In the genomic region with DNA sequence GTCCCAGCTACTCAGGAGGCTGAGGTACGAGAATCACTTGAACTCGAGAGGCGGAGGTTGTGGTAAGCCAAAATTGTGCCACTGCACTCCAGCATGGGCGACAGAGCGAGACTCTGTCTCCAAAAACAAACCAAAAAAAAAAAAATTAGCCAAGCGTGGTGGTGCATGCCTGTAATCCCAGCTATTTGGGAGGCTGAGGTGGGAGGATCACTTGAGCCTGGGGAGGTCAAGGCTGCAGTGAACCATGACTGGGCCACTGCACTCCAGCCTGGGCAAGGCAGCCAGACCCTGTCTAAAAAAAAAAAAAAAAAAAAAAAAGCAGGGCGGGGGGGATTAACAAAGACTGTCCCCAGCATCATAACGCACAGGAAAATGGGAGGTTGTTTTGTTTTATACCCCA, we compare ENCODE assay signal across 8 cellular contexts. TPM values are rescaled to one million over a fixed set of nuclear protein-coding genes. Genes with fewer than 3 reads are reported as not detected.
A peak's percentile ranks its signal among the peaks of the same experiment; 100 is the strongest.
DNase-seq lines count a peak whose midpoint lies in the region; ATAC-seq, FAIRE-seq and TF ChIP-seq lines count a peak whose summit lies in the region.
"Not testable (repeated sequence)": the region's sequence is repeated elsewhere in the genome, so short reads cannot be mapped to it uniquely, and the experiment has no call there.
"Had no signal": no experiment of that assay in that cellular context is flagged by ENCODE, and none has a peak within 500 bp of the region (broad histone marks: within the 10 kb centered on the region; RNA-seq: fewer than 3 reads in every experiment).

No MANE protein-coding gene starts in this region.

- not testable (repeated sequence) for BruUV-seq in K562 (replicated peaks; lab: Mats Ljungman, UMichigan); HepG2 (replicated peaks; lab: Mats Ljungman, UMichigan)

- not testable (repeated sequence) for H3K36me3 Mint-ChIP-seq in T-helper 17 cell (ENCODE audit: low read depth)
- H3K36me3 Mint-ChIP-seq in astrocyte (ENCODE audit: low read depth, unreplicated experiment): peaks cover 13% of the 10 kb centered on the region

- not testable (repeated sequence) for ATAC-seq in T-helper 17 cell, K562, HepG2

- POLR2A ChIA-PET in K562 (lab: Yijun Ruan, JAX): interaction anchor here (0.8 to 2.7 kb wide), 2 partner anchors 10 to 49 kb away, joined by 3 to 12 read pairs; partner anchors contain the start of gene OXA1L
- POLR2A ChIA-PET in HepG2 (lab: Yijun Ruan, JAX): not testable (repeated sequence)

- not testable (repeated sequence) for TF ChIP-seq CTCF in astrocyte (IDR thresholded peaks at IDR 0.05; ENCODE audit: insufficient read depth, low read depth, low read length); K562 (IDR thresholded peaks at IDR 0.05 in 2 of 3, conservative IDR thresholded peaks at IDR 0.05 in 1 of 3; ENCODE audit: insufficient read depth in 2 of 3, low read depth in 1 of 3, low read length in 3 of 3); HepG2 (CRISPR knock-in tag; IDR thresholded peaks at IDR 0.05)

- H3K36me3 ChIP-seq in BLaER1 (peaks cover 48% of the 10 kb centered on the region), astrocyte (ENCODE audit: insufficient read depth, low read length) (peaks cover 17% of the 10 kb centered on the region), K562 (ENCODE audit: control insufficient read depth, insufficient read depth, low read length) (peaks cover 20% of the 10 kb centered on the region)
- H3K36me3 ChIP-seq in HepG2 (replicated peaks in 1 of 2; ENCODE audit: control insufficient read depth in 1 of 2, insufficient read depth in 2 of 2, low read length in 2 of 2): not testable (repeated sequence)

- not testable (repeated sequence) for H3K4me3 Mint-ChIP-seq in T-helper 17 cell; astrocyte (ENCODE audit: unreplicated experiment)

- not testable (repeated sequence) for H3K27me3 Mint-ChIP-seq in T-helper 17 cell; astrocyte (ENCODE audit: low read depth, unreplicated experiment)

- H4K20me1 ChIP-seq in BLaER1; astrocyte (ENCODE audit: insufficient read depth, low read length); K562 (replicated peaks; ENCODE audit: control insufficient read depth, insufficient read depth, low read length); HepG2 (ENCODE audit: insufficient read depth, low read length): not testable (repeated sequence)

- CTCF ChIA-PET in K562 (lab: Yijun Ruan, JAX; ENCODE audit: low intra/inter-chr PET ratio) (interaction anchor here (0.8 to 5.5 kb wide), 7 partner anchors 13 to 123 kb away, joined by 3 to 68 read pairs (median 5); no protein-coding TSS in a partner anchor), HepG2 (lab: Yijun Ruan, JAX; ENCODE audit: low intra/inter-chr PET ratio, low total read pairs) (interaction anchor here (1.1 to 5.1 kb wide), 7 partner anchors 42 to 220 kb away, joined by 3 to 123 read pairs (median 9); no protein-coding TSS in a partner anchor)

- H3K4me2 ChIP-seq in BLaER1: peak overlapping the region; percentile 9; the same call in 1 of the 2 replicates
- H3K4me2 ChIP-seq in astrocyte (ENCODE audit: low read length); K562 (ENCODE audit: insufficient read depth, low read length); HepG2 (ENCODE audit: low read depth, low read length): not testable (repeated sequence)

- not testable (repeated sequence) for H3K9me3 Mint-ChIP-seq in astrocyte (ENCODE audit: unreplicated experiment)

- not testable (repeated sequence) for H3K9me1 ChIP-seq in K562 (ENCODE audit: control insufficient read depth, insufficient read depth, low read length)

- H3K27ac Mint-ChIP-seq in T-helper 17 cell: peak overlapping the region; percentile 43
- peak overlapping the region; percentile 34 for H3K27ac Mint-ChIP-seq in astrocyte (ENCODE audit: unreplicated experiment)

- not testable (repeated sequence) for H3K79me2 ChIP-seq in astrocyte (ENCODE audit: insufficient read depth, low read length); K562 (ENCODE audit: control insufficient read depth, insufficient read depth, low read length); HepG2 (ENCODE audit: insufficient read depth, low read length)

- not testable (repeated sequence) for FAIRE-seq in astrocyte (lab: Jason Lieb, UNC); K562 (lab: Jason Lieb, UNC); HepG2 (lab: Jason Lieb, UNC)

- DNase-seq in T-helper 17 cell; astrocyte (ENCODE audit: low read depth); K562 (ENCODE audit: extremely low read depth in 1 of 4, low spot score in 3 of 4); HepG2 (ENCODE audit: low spot score): not testable (repeated sequence)

- not testable (repeated sequence) for H3K4me1 Mint-ChIP-seq in T-helper 17 cell
- peaks cover 19% of the 10 kb centered on the region for H3K4me1 Mint-ChIP-seq in astrocyte (ENCODE audit: low read depth, unreplicated experiment)

- intact Hi-C loops in K562 (cut with micrococcal nuclease): loop anchor here (1.0 to 10.0 kb wide), 5 partner anchors 41 to 488 kb away; no protein-coding TSS in a partner anchor
- intact Hi-C loops in HepG2 (cut with micrococcal nuclease; ENCODE audit: unreplicated experiment): loop anchor here (1.0 to 2.0 kb wide), 4 partner anchors 42 to 123 kb away; partner anchors contain the start of gene MRPL52

- not testable (repeated sequence) for TF ChIP-seq RAD21 in K562 (CRISPR knock-in tag; conservative IDR thresholded peaks at IDR 0.05 in 1 of 2, IDR thresholded peaks at IDR 0.05 in 1 of 2); HepG2 (CRISPR knock-in tag; IDR thresholded peaks at IDR 0.05)

- H3K27ac ChIP-seq in BLaER1; astrocyte (ENCODE audit: low read depth, low read length); K562 (ENCODE audit: extremely low read depth, low read depth, low read length); HepG2 (ENCODE audit: extremely low read length, insufficient read depth, low read length): not testable (repeated sequence)

- peaks cover 10% of the 10 kb centered on the region for H3K9me3 ChIP-seq in BLaER1
- not testable (repeated sequence) for H3K9me3 ChIP-seq in T-helper 17 cell (ENCODE audit: control insufficient read depth, low read length, poor library complexity, severe bottlenecking); astrocyte (ENCODE audit: insufficient read depth, low read depth, low read length); K562 (replicated peaks; ENCODE audit: control insufficient read depth, insufficient read depth, low read depth, low read length); HepG2 (ENCODE audit: low read length)

- H3K27me3 ChIP-seq in BLaER1; astrocyte (ENCODE audit: insufficient read depth, low read length); K562 (ENCODE audit: control insufficient read depth in 2 of 2, insufficient read depth in 2 of 2, low read length in 2 of 2); HepG2 (ENCODE audit: control insufficient read depth in 1 of 2, insufficient read depth in 2 of 2, low read length in 2 of 2): not testable (repeated sequence)

- H2AFZ ChIP-seq in astrocyte (ENCODE audit: low read depth, low read length); K562 (ENCODE audit: low read depth, low read length); HepG2 (ENCODE audit: low read length): not testable (repeated sequence)

- TF ChIP-seq EP300 in K562 (IDR thresholded peaks at IDR 0.05; ENCODE audit: low read length); HepG2 (IDR thresholded peaks at IDR 0.05; ENCODE audit: low read depth in 2 of 2, low read length in 2 of 2); HepG2 (CRISPR knock-in tag; IDR thresholded peaks at IDR 0.05; ENCODE audit: borderline replicate concordance): not testable (repeated sequence)

- H3K9ac ChIP-seq in BLaER1; astrocyte (ENCODE audit: low read length); K562 (ENCODE audit: insufficient read depth in 1 of 2, low read depth in 2 of 2, low read length in 2 of 2); HepG2 (ENCODE audit: insufficient read depth, low read depth, low read length): not testable (repeated sequence)

- H3K4me1 ChIP-seq in BLaER1; astrocyte (ENCODE audit: insufficient read depth, low read length); K562 (replicated peaks in 1 of 2; ENCODE audit: control insufficient read depth in 2 of 2, insufficient read depth in 2 of 2, low read length in 2 of 2): not testable (repeated sequence)
- peaks cover 19% of the 10 kb centered on the region for H3K4me1 ChIP-seq in HepG2 (ENCODE audit: insufficient read depth, low read length)

- H3K4me3 ChIP-seq in BLaER1; astrocyte (ENCODE audit: insufficient read depth, low read depth, low read length); K562; HepG2 (replicated peaks in 1 of 3; ENCODE audit: insufficient read depth in 1 of 3, low read depth in 2 of 3, low read length in 3 of 3): not testable (repeated sequence)

- in situ Hi-C loops in K562 (cut with MboI): loop anchor here (5.0 kb wide), 1 partner anchor 80 kb away; no protein-coding TSS in a partner anchor
- in situ Hi-C loops in HepG2 (cut with HindIII; ENCODE audit: extremely low pct_ligation_motif_present, low pct_unique_long_range_greater_than_20kb): loop anchor here (10.0 kb wide), 1 partner anchor 78 kb away; no protein-coding TSS in a partner anchor

- 77% methylated on average over 8 of the region's 8 CpGs for WGBS in K562 (ENCODE audit: insufficient coverage, low coverage, missing lambda C conversion rate)
- 89% methylated on average over 8 of the region's 8 CpGs for WGBS in HepG2 (ENCODE audit: low lambda C conversion rate)

- TF ChIP-seq POLR2A in K562 (conservative IDR thresholded peaks at IDR 0.05); HepG2 (IDR thresholded peaks at IDR 0.05; ENCODE audit: insufficient read depth in 1 of 2, low read depth in 2 of 2, low read length in 2 of 2): not testable (repeated sequence)

RNA-seq across cellular contexts. Expression of gene OXA1L, which starts 10.4 kb away (rescaled TPM):
- total RNA-seq in T-helper 17 cell (100 to 1,000 TPM; 150 to 171 TPM), astrocyte (81.2 and 82.8 TPM in 2 replicates), K562 (2014; rRNA removed) (145 and 157 TPM in 2 replicates), K562 (2014; rRNA removed; fragmentation: Illumina TruSeq; extraction: Trizol) (99.6 and 100 TPM in 2 replicates), K562 (2015; rRNA removed; fragmentation: Illumina TruSeq; extraction: Trizol) (115 TPM in 2 replicates), K562 (2021) (119 and 125 TPM in 2 replicates), HepG2 (2016; rRNA removed; fragmentation: Illumina TruSeq; extraction: Trizol) (216 and 230 TPM in 2 replicates)
- total RNA-seq in K562 (2011; cell fraction: chromatin; rRNA removed; ENCODE audit: low replicate concordance): 185 and 201 TPM in 2 replicates
- 139 and 158 TPM in 2 replicates for total RNA-seq in K562 (2011; cell fraction: nucleolus; rRNA removed)
- 191 and 256 TPM in 2 replicates for total RNA-seq in K562 (2011; cell fraction: nucleoplasm; rRNA removed)
- polyA plus RNA-seq in K562 (2011; rRNA removed) (166 and 183 TPM in 2 replicates), K562 (2014; fragmentation: Illumina TruSeq; extraction: Trizol) (204 and 210 TPM in 2 replicates), K562 (2014; fragmentation: Nextera tagmentation; extraction: Ambion mirVana) (100 to 1,000 TPM; 137 to 166 TPM), K562 (2014; rRNA removed) (195 and 210 TPM in 2 replicates), HepG2 (2011; rRNA removed) (559 and 589 TPM in 2 replicates)
- 170 and 202 TPM in 2 replicates for polyA plus RNA-seq in K562 (2011; cell fraction: cytosol; rRNA removed)
- polyA plus RNA-seq in K562 (2011; cell fraction: nucleus; rRNA removed): 331 and 388 TPM in 2 replicates
- polyA plus RNA-seq in K562 (2012): 129 and 159 TPM in 2 replicates
- 103 and 117 TPM in 2 replicates for polyA minus RNA-seq in K562 (2011; rRNA and poly(A)+ RNA removed)
- polyA minus RNA-seq in K562 (2011; cell fraction: cytosol; rRNA and poly(A)+ RNA removed): 64.9 and 65.9 TPM in 2 replicates
- polyA minus RNA-seq in K562 (2011; cell fraction: nucleus; rRNA and poly(A)+ RNA removed): 81.6 and 132 TPM in 2 replicates
- total RNA-seq in HepG2 (2016; cell fraction: cytosol; rRNA removed; fragmentation: Illumina TruSeq; extraction: Trizol; ENCODE audit: low read depth): 92.0 and 105 TPM in 2 replicates
- 222 and 225 TPM in 2 replicates for total RNA-seq in HepG2 (2016; cell fraction: insoluble cytoplasmic fraction; rRNA removed; fragmentation: Illumina TruSeq; extraction: Trizol)
- total RNA-seq in HepG2 (2016; cell fraction: membrane; rRNA removed; fragmentation: Illumina TruSeq; extraction: Trizol): 260 and 273 TPM in 2 replicates
- 197 and 215 TPM in 2 replicates for total RNA-seq in HepG2 (2016; cell fraction: nucleus; rRNA removed; fragmentation: Illumina TruSeq; extraction: Trizol)
- polyA plus RNA-seq in HepG2 (2011; cell fraction: cytosol; rRNA removed): 516 and 523 TPM in 2 replicates
- 726 and 748 TPM in 2 replicates for polyA plus RNA-seq in HepG2 (2011; cell fraction: nucleus; rRNA removed)
- polyA plus RNA-seq in HepG2 (2012): 375 and 450 TPM in 2 replicates
- 179 and 202 TPM in 2 replicates for polyA plus RNA-seq in HepG2 (2016; cell fraction: cytosol; fragmentation: Illumina TruSeq; extraction: Trizol; ENCODE audit: low read depth)
- polyA plus RNA-seq in HepG2 (2016; cell fraction: insoluble cytoplasmic fraction; fragmentation: Illumina TruSeq; extraction: Trizol; ENCODE audit: low read depth): 319 and 338 TPM in 2 replicates
- polyA plus RNA-seq in HepG2 (2016; cell fraction: membrane; fragmentation: Illumina TruSeq; extraction: Trizol; ENCODE audit: low read depth): 363 and 438 TPM in 2 replicates
- 462 and 464 TPM in 2 replicates for polyA plus RNA-seq in HepG2 (2016; cell fraction: nucleus; fragmentation: Illumina TruSeq; extraction: Trizol; ENCODE audit: insufficient read depth, low read depth)
- 284 and 598 TPM in 2 replicates for polyA minus RNA-seq in HepG2 (2011; rRNA and poly(A)+ RNA removed; ENCODE audit: low replicate concordance)
- 252 and 275 TPM in 2 replicates for polyA minus RNA-seq in HepG2 (2011; cell fraction: cytosol; rRNA and poly(A)+ RNA removed)
- 335 and 404 TPM in 2 replicates for polyA minus RNA-seq in HepG2 (2011; cell fraction: nucleus; rRNA and poly(A)+ RNA removed)

RNA-seq across cellular contexts. Expression of gene SLC7A7, which starts 38.4 kb away (rescaled TPM):
- total RNA-seq in T-helper 17 cell (1 to 10 TPM in 1 of 2 donors, under 1 TPM in 1; 0.55 to 3.1 TPM), astrocyte (13.3 and 14.3 TPM in 2 replicates), K562 (2014; rRNA removed) (0.41 TPM in 1 of 2 replicates, not detected in the other), K562 (2014; rRNA removed; fragmentation: Illumina TruSeq; extraction: Trizol) (0.07 TPM in 1 of 2 replicates, not detected in the other), K562 (2015; rRNA removed; fragmentation: Illumina TruSeq; extraction: Trizol) (0.11 and 0.14 TPM in 2 replicates), K562 (2021) (0.36 and 0.60 TPM in 2 replicates), HepG2 (2016; rRNA removed; fragmentation: Illumina TruSeq; extraction: Trizol) (0.07 and 0.13 TPM in 2 replicates)
- 0.69 and 0.76 TPM in 2 replicates for total RNA-seq in K562 (2011; cell fraction: chromatin; rRNA removed; ENCODE audit: low replicate concordance)
- total RNA-seq in K562 (2011; cell fraction: nucleolus; rRNA removed): 0.33 and 0.53 TPM in 2 replicates
- 0.31 and 0.66 TPM in 2 replicates for total RNA-seq in K562 (2011; cell fraction: nucleoplasm; rRNA removed)
- polyA plus RNA-seq in K562 (2011; rRNA removed) (0.38 and 0.45 TPM in 2 replicates), K562 (2014; fragmentation: Illumina TruSeq; extraction: Trizol) (0.22 and 0.46 TPM in 2 replicates), K562 (2014; fragmentation: Nextera tagmentation; extraction: Ambion mirVana) (under 1 TPM; 0.24 to 0.32 TPM), K562 (2014; rRNA removed) (0.68 and 1.0 TPM in 2 replicates), HepG2 (2011; rRNA removed) (0.63 and 1.1 TPM in 2 replicates)
- polyA plus RNA-seq in K562 (2011; cell fraction: cytosol; rRNA removed): 0.27 TPM in 2 replicates
- polyA plus RNA-seq in K562 (2011; cell fraction: nucleus; rRNA removed): 0.29 and 0.48 TPM in 2 replicates
- polyA plus RNA-seq in K562 (2012): 0.20 and 0.80 TPM in 2 replicates
- polyA minus RNA-seq in K562 (2011; rRNA and poly(A)+ RNA removed): 0.27 and 0.39 TPM in 2 replicates
- not detected in 2 replicates for polyA minus RNA-seq in K562 (2011; cell fraction: cytosol; rRNA and poly(A)+ RNA removed)
- not detected in 2 replicates for polyA minus RNA-seq in K562 (2011; cell fraction: nucleus; rRNA and poly(A)+ RNA removed)
- total RNA-seq in HepG2 (2016; cell fraction: cytosol; rRNA removed; fragmentation: Illumina TruSeq; extraction: Trizol; ENCODE audit: low read depth): not detected in 2 replicates
- 0.17 TPM in 1 of 2 replicates, not detected in the other for total RNA-seq in HepG2 (2016; cell fraction: insoluble cytoplasmic fraction; rRNA removed; fragmentation: Illumina TruSeq; extraction: Trizol)
- total RNA-seq in HepG2 (2016; cell fraction: membrane; rRNA removed; fragmentation: Illumina TruSeq; extraction: Trizol): 0.10 and 0.15 TPM in 2 replicates
- 0.38 TPM in 1 of 2 replicates, not detected in the other for total RNA-seq in HepG2 (2016; cell fraction: nucleus; rRNA removed; fragmentation: Illumina TruSeq; extraction: Trizol)
- 0.94 and 1.3 TPM in 2 replicates for polyA plus RNA-seq in HepG2 (2011; cell fraction: cytosol; rRNA removed)
- polyA plus RNA-seq in HepG2 (2011; cell fraction: nucleus; rRNA removed): 2.3 and 2.5 TPM in 2 replicates
- 1.3 and 1.7 TPM in 2 replicates for polyA plus RNA-seq in HepG2 (2012)
- polyA plus RNA-seq in HepG2 (2016; cell fraction: cytosol; fragmentation: Illumina TruSeq; extraction: Trizol; ENCODE audit: low read depth): not detected in 2 replicates
- polyA plus RNA-seq in HepG2 (2016; cell fraction: insoluble cytoplasmic fraction; fragmentation: Illumina TruSeq; extraction: Trizol; ENCODE audit: low read depth): 0.19 and 0.40 TPM in 2 replicates
- polyA plus RNA-seq in HepG2 (2016; cell fraction: membrane; fragmentation: Illumina TruSeq; extraction: Trizol; ENCODE audit: low read depth): 0.23 and 0.27 TPM in 2 replicates
- not detected in 2 replicates for polyA plus RNA-seq in HepG2 (2016; cell fraction: nucleus; fragmentation: Illumina TruSeq; extraction: Trizol; ENCODE audit: insufficient read depth, low read depth)
- polyA minus RNA-seq in HepG2 (2011; rRNA and poly(A)+ RNA removed; ENCODE audit: low replicate concordance): 1.2 and 3.2 TPM in 2 replicates
- polyA minus RNA-seq in HepG2 (2011; cell fraction: cytosol; rRNA and poly(A)+ RNA removed): 0.44 TPM in 1 of 2 replicates, not detected in the other
- polyA minus RNA-seq in HepG2 (2011; cell fraction: nucleus; rRNA and poly(A)+ RNA removed): 0.50 and 0.90 TPM in 2 replicates
- total RNA-seq: CD4-positive, CD25-positive, alpha-beta regulatory T cell had no signal
- polyA plus RNA-seq: CD8-positive, alpha-beta memory T cell had no signal

RNA-seq across cellular contexts. Expression of gene MRPL52, which starts 52.8 kb away (rescaled TPM):
- total RNA-seq in T-helper 17 cell (10 to 100 TPM; 36.2 to 44.6 TPM), astrocyte (169 and 182 TPM in 2 replicates), K562 (2014; rRNA removed) (161 and 168 TPM in 2 replicates), K562 (2014; rRNA removed; fragmentation: Illumina TruSeq; extraction: Trizol) (162 and 169 TPM in 2 replicates), K562 (2015; rRNA removed; fragmentation: Illumina TruSeq; extraction: Trizol) (169 and 170 TPM in 2 replicates), K562 (2021) (213 and 214 TPM in 2 replicates), HepG2 (2016; rRNA removed; fragmentation: Illumina TruSeq; extraction: Trizol) (329 and 420 TPM in 2 replicates)
- 70.4 and 75.8 TPM in 2 replicates for total RNA-seq in K562 (2011; cell fraction: chromatin; rRNA removed; ENCODE audit: low replicate concordance)
- 57.0 and 70.0 TPM in 2 replicates for total RNA-seq in K562 (2011; cell fraction: nucleolus; rRNA removed)
- total RNA-seq in K562 (2011; cell fraction: nucleoplasm; rRNA removed): 73.5 and 91.2 TPM in 2 replicates
- polyA plus RNA-seq in K562 (2011; rRNA removed) (107 and 113 TPM in 2 replicates), K562 (2014; fragmentation: Illumina TruSeq; extraction: Trizol) (71.1 and 71.5 TPM in 2 replicates), K562 (2014; fragmentation: Nextera tagmentation; extraction: Ambion mirVana) (10 to 100 TPM; 56.5 to 79.8 TPM), K562 (2014; rRNA removed) (173 and 220 TPM in 2 replicates), HepG2 (2011; rRNA removed) (118 and 123 TPM in 2 replicates)
- 60.6 and 83.2 TPM in 2 replicates for polyA plus RNA-seq in K562 (2011; cell fraction: cytosol; rRNA removed)
- polyA plus RNA-seq in K562 (2011; cell fraction: nucleus; rRNA removed): 55.8 and 68.8 TPM in 2 replicates
- 149 and 246 TPM in 2 replicates for polyA plus RNA-seq in K562 (2012)
- polyA minus RNA-seq in K562 (2011; rRNA and poly(A)+ RNA removed): 24.4 and 36.8 TPM in 2 replicates
- 42.3 and 44.0 TPM in 2 replicates for polyA minus RNA-seq in K562 (2011; cell fraction: cytosol; rRNA and poly(A)+ RNA removed)
- 20.5 and 28.9 TPM in 2 replicates for polyA minus RNA-seq in K562 (2011; cell fraction: nucleus; rRNA and poly(A)+ RNA removed)
- 142 and 155 TPM in 2 replicates for total RNA-seq in HepG2 (2016; cell fraction: cytosol; rRNA removed; fragmentation: Illumina TruSeq; extraction: Trizol; ENCODE audit: low read depth)
- total RNA-seq in HepG2 (2016; cell fraction: insoluble cytoplasmic fraction; rRNA removed; fragmentation: Illumina TruSeq; extraction: Trizol): 341 and 464 TPM in 2 replicates
- total RNA-seq in HepG2 (2016; cell fraction: membrane; rRNA removed; fragmentation: Illumina TruSeq; extraction: Trizol): 156 and 160 TPM in 2 replicates
- total RNA-seq in HepG2 (2016; cell fraction: nucleus; rRNA removed; fragmentation: Illumina TruSeq; extraction: Trizol): 109 and 136 TPM in 2 replicates
- 96.8 and 121 TPM in 2 replicates for polyA plus RNA-seq in HepG2 (2011; cell fraction: cytosol; rRNA removed)
- 57.8 and 65.3 TPM in 2 replicates for polyA plus RNA-seq in HepG2 (2011; cell fraction: nucleus; rRNA removed)
- 191 and 236 TPM in 2 replicates for polyA plus RNA-seq in HepG2 (2012)
- polyA plus RNA-seq in HepG2 (2016; cell fraction: cytosol; fragmentation: Illumina TruSeq; extraction: Trizol; ENCODE audit: low read depth): 177 and 226 TPM in 2 replicates
- polyA plus RNA-seq in HepG2 (2016; cell fraction: insoluble cytoplasmic fraction; fragmentation: Illumina TruSeq; extraction: Trizol; ENCODE audit: low read depth): 443 and 518 TPM in 2 replicates
- 154 and 175 TPM in 2 replicates for polyA plus RNA-seq in HepG2 (2016; cell fraction: membrane; fragmentation: Illumina TruSeq; extraction: Trizol; ENCODE audit: low read depth)
- 256 and 271 TPM in 2 replicates for polyA plus RNA-seq in HepG2 (2016; cell fraction: nucleus; fragmentation: Illumina TruSeq; extraction: Trizol; ENCODE audit: insufficient read depth, low read depth)
- 17.7 and 30.4 TPM in 2 replicates for polyA minus RNA-seq in HepG2 (2011; rRNA and poly(A)+ RNA removed; ENCODE audit: low replicate concordance)
- 72.9 and 76.8 TPM in 2 replicates for polyA minus RNA-seq in HepG2 (2011; cell fraction: cytosol; rRNA and poly(A)+ RNA removed)
- polyA minus RNA-seq in HepG2 (2011; cell fraction: nucleus; rRNA and poly(A)+ RNA removed): 33.7 and 36.6 TPM in 2 replicates

RNA-seq across cellular contexts. Expression of gene MMP14, which starts 59.5 kb away (rescaled TPM):
- total RNA-seq in T-helper 17 cell (1 to 10 TPM in 1 of 2 donors, under 1 TPM in 1; 0.85 to 1.0 TPM), astrocyte (911 and 1,063 TPM in 2 replicates), K562 (2014; rRNA removed) (0.36 and 0.65 TPM in 2 replicates), K562 (2014; rRNA removed; fragmentation: Illumina TruSeq; extraction: Trizol) (0.51 and 0.80 TPM in 2 replicates), K562 (2015; rRNA removed; fragmentation: Illumina TruSeq; extraction: Trizol) (0.94 and 0.98 TPM in 2 replicates), K562 (2021) (2.3 and 4.5 TPM in 2 replicates), HepG2 (2016; rRNA removed; fragmentation: Illumina TruSeq; extraction: Trizol) (1.6 and 5.2 TPM in 2 replicates)
- total RNA-seq in K562 (2011; cell fraction: chromatin; rRNA removed; ENCODE audit: low replicate concordance): 9.3 and 17.2 TPM in 2 replicates
- total RNA-seq in K562 (2011; cell fraction: nucleolus; rRNA removed): 8.4 and 8.8 TPM in 2 replicates
- 7.2 and 9.0 TPM in 2 replicates for total RNA-seq in K562 (2011; cell fraction: nucleoplasm; rRNA removed)
- polyA plus RNA-seq in K562 (2011; rRNA removed) (2.1 and 2.9 TPM in 2 replicates), K562 (2014; fragmentation: Illumina TruSeq; extraction: Trizol) (1.2 and 1.3 TPM in 2 replicates), K562 (2014; fragmentation: Nextera tagmentation; extraction: Ambion mirVana) (not detected), K562 (2014; rRNA removed) (2.8 and 5.8 TPM in 2 replicates), HepG2 (2011; rRNA removed) (9.8 and 11.3 TPM in 2 replicates)
- 3.2 and 3.4 TPM in 2 replicates for polyA plus RNA-seq in K562 (2011; cell fraction: cytosol; rRNA removed)
- polyA plus RNA-seq in K562 (2011; cell fraction: nucleus; rRNA removed): 15.7 and 30.4 TPM in 2 replicates
- 1.5 and 4.9 TPM in 2 replicates for polyA plus RNA-seq in K562 (2012)
- polyA minus RNA-seq in K562 (2011; rRNA and poly(A)+ RNA removed): 0.35 and 0.39 TPM in 2 replicates
- 1.0 TPM in 1 of 2 replicates, not detected in the other for polyA minus RNA-seq in K562 (2011; cell fraction: cytosol; rRNA and poly(A)+ RNA removed)
- 2.0 and 2.6 TPM in 2 replicates for polyA minus RNA-seq in K562 (2011; cell fraction: nucleus; rRNA and poly(A)+ RNA removed)
- total RNA-seq in HepG2 (2016; cell fraction: cytosol; rRNA removed; fragmentation: Illumina TruSeq; extraction: Trizol; ENCODE audit: low read depth): 0.20 and 0.44 TPM in 2 replicates
- 2.1 and 5.2 TPM in 2 replicates for total RNA-seq in HepG2 (2016; cell fraction: insoluble cytoplasmic fraction; rRNA removed; fragmentation: Illumina TruSeq; extraction: Trizol)
- total RNA-seq in HepG2 (2016; cell fraction: membrane; rRNA removed; fragmentation: Illumina TruSeq; extraction: Trizol): 0.71 and 0.79 TPM in 2 replicates
- 4.6 and 5.5 TPM in 2 replicates for total RNA-seq in HepG2 (2016; cell fraction: nucleus; rRNA removed; fragmentation: Illumina TruSeq; extraction: Trizol)
- 5.8 and 6.5 TPM in 2 replicates for polyA plus RNA-seq in HepG2 (2011; cell fraction: cytosol; rRNA removed)
- 25.6 and 29.7 TPM in 2 replicates for polyA plus RNA-seq in HepG2 (2011; cell fraction: nucleus; rRNA removed)
- polyA plus RNA-seq in HepG2 (2012): 4.8 and 11.1 TPM in 2 replicates
- polyA plus RNA-seq in HepG2 (2016; cell fraction: cytosol; fragmentation: Illumina TruSeq; extraction: Trizol; ENCODE audit: low read depth): 0.14 and 0.26 TPM in 2 replicates
- 1.7 and 2.1 TPM in 2 replicates for polyA plus RNA-seq in HepG2 (2016; cell fraction: insoluble cytoplasmic fraction; fragmentation: Illumina TruSeq; extraction: Trizol; ENCODE audit: low read depth)
- 0.27 and 0.44 TPM in 2 replicates for polyA plus RNA-seq in HepG2 (2016; cell fraction: membrane; fragmentation: Illumina TruSeq; extraction: Trizol; ENCODE audit: low read depth)
- 9.4 and 10.2 TPM in 2 replicates for polyA plus RNA-seq in HepG2 (2016; cell fraction: nucleus; fragmentation: Illumina TruSeq; extraction: Trizol; ENCODE audit: insufficient read depth, low read depth)
- polyA minus RNA-seq in HepG2 (2011; rRNA and poly(A)+ RNA removed; ENCODE audit: low replicate concordance): 1.4 and 12.3 TPM in 2 replicates
- polyA minus RNA-seq in HepG2 (2011; cell fraction: cytosol; rRNA and poly(A)+ RNA removed): 2.5 and 3.8 TPM in 2 replicates
- 4.5 and 4.8 TPM in 2 replicates for polyA minus RNA-seq in HepG2 (2011; cell fraction: nucleus; rRNA and poly(A)+ RNA removed)
- polyA plus RNA-seq: CD4-positive, alpha-beta memory T cell; CD4-positive, CD25-positive, alpha-beta regulatory T cell; CD8-positive, alpha-beta memory T cell had no signal
